In the genomic region with DNA sequence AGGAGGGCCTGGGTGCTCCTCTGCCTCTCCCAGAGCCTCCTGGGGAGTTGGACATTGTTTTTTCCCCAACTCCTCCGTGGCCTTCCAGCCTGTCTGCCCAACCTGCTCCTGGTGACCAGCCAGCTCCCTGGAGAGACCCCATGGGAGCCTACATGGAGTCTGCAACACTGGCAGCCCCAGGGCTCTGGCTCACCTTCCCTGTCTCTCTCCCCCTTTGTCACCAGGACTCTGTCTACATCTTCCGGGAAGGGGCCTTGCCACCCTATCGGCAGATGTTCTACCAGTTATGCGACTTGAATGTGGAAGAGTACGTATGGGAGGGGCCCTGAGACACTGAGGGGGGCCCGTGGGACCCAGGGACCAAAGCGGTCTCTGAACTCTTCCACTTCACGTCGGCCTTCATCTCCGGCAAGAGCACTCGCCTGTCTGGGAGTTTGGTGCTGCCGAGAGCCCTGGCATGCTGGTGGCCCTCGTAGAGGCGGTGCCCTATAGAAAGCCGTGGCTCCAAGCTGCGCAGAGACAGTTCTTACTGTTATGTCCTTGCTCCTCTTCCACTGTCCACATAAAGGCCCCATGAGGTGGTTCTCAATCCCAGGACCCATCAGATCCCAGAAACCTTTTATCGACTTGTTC, we compare ENCODE assay signal across 24 cellular contexts. TPM values are rescaled to one million over a fixed set of nuclear protein-coding genes. Genes with fewer than 3 reads are reported as not detected.
DNase-seq lines count a peak whose midpoint lies in the region; ATAC-seq and TF ChIP-seq lines count a peak whose summit lies in the region.
"Had no signal": no experiment of that assay in that cellular context is flagged by ENCODE, and none has a peak within 500 bp of the region (broad histone marks: within the 10 kb centered on the region; RNA-seq: fewer than 3 reads in every experiment).

No MANE protein-coding gene starts in this region.

- no peak overlapping the region for H3K4me3 Mint-ChIP-seq in activated CD4-positive, alpha-beta T cell treated with anti-CD3 and anti-CD28 coated beads for 36 hours
- H3K4me3 Mint-ChIP-seq in type B pancreatic cell, result no peak overlapping the region
- H3K4me3 Mint-ChIP-seq: activated B cell treated with CpG ODN at 0.5 μM for 24 hours; CD4-positive, CD25-positive, alpha-beta regulatory T cell; mesothelial cell of epicardium had no signal

- H3K27me3 Mint-ChIP-seq in activated CD4-positive, alpha-beta T cell treated with anti-CD3 and anti-CD28 coated beads for 36 hours, result no peaks in the 10 kb centered on the region
- no peaks in the 10 kb centered on the region for H3K27me3 Mint-ChIP-seq in type B pancreatic cell
- H3K27me3 Mint-ChIP-seq: activated B cell treated with CpG ODN at 0.5 μM for 24 hours; CD4-positive, CD25-positive, alpha-beta regulatory T cell; naive B cell had no signal

- 95 to 96% methylated on average over 17 of the region's 17 CpGs for WGBS in heart right ventricle, 2 donors
- 83 to 91% methylated on average over 17 of the region's 17 CpGs for WGBS in esophagus, 2 donors

- H3K36me3 ChIP-seq in heart right ventricle (peaks cover 0 to 76% (median 22%) of the 10 kb centered on the region in 9 donors), esophagus (ENCODE audit: control insufficient read depth in 2 of 2, insufficient read depth in 2 of 2, low read length in 1 of 2) (peaks cover 3 to 46% of the 10 kb centered on the region in 2 donors)
- H3K36me3 ChIP-seq: uterus had no signal

- H3K9me3 ChIP-seq in heart right ventricle, result no peaks in the 10 kb centered on the region
- H3K9me3 ChIP-seq in esophagus (ENCODE audit: control insufficient read depth in 2 of 2, insufficient read depth in 1 of 2, low read depth in 1 of 2, low read length in 1 of 2), result no peaks in the 10 kb centered on the region
- H3K9me3 ChIP-seq: thoracic aorta, uterus had no signal

- peaks cover 43% of the 10 kb centered on the region for H3K4me1 Mint-ChIP-seq in activated CD4-positive, alpha-beta T cell treated with anti-CD3 and anti-CD28 coated beads for 36 hours
- peaks cover 10% of the 10 kb centered on the region for H3K4me1 Mint-ChIP-seq in type B pancreatic cell (ENCODE audit: unreplicated experiment)

- H3K36me3 Mint-ChIP-seq in activated CD4-positive, alpha-beta T cell treated with anti-CD3 and anti-CD28 coated beads for 36 hours (ENCODE audit: low read depth), result peaks cover 34% of the 10 kb centered on the region
- peaks cover 12% of the 10 kb centered on the region for H3K36me3 Mint-ChIP-seq in type B pancreatic cell

- H3K9me3 Mint-ChIP-seq in activated CD4-positive, alpha-beta T cell treated with anti-CD3 and anti-CD28 coated beads for 36 hours (ENCODE audit: low read depth), result no peaks in the 10 kb centered on the region
- H3K9me3 Mint-ChIP-seq in type B pancreatic cell, result no peaks in the 10 kb centered on the region
- H3K9me3 Mint-ChIP-seq: activated B cell treated with CpG ODN at 0.5 μM for 24 hours, mesothelial cell of epicardium, naive B cell had no signal

- H3K27ac ChIP-seq in heart right ventricle (peak overlapping the region in 8 of 10 donors; percentile 74 to 95 (median 92)), esophagus (ENCODE audit: low read depth in 2 of 2, low read length in 1 of 2) (peak overlapping the region; percentile 75 to 89)
- H3K27ac ChIP-seq: thoracic aorta, uterus had no signal

- H3K4me1 ChIP-seq in heart right ventricle (peaks cover 8 to 40% (median 25%) of the 10 kb centered on the region in 9 donors), esophagus (ENCODE audit: control insufficient read depth in 2 of 2, insufficient read depth in 2 of 2, low read length in 1 of 2) (peaks cover 6 to 26% of the 10 kb centered on the region in 2 donors)
- H3K4me1 ChIP-seq: uterus had no signal

- CTCF ChIA-PET in activated CD4-positive, alpha-beta T cell treated with anti-CD3 and anti-CD28 coated beads for 36 hours (lab: Charles Lee), result interaction anchor here (0.6 to 2.2 kb wide), 3 partner anchors 26 to 88 kb away, joined by 3 to 6 read pairs (median 4); no protein-coding TSS in a partner anchor

- H3K4me3 ChIP-seq in heart right ventricle, result no peak overlapping the region
- H3K4me3 ChIP-seq in esophagus (ENCODE audit: low read depth in 1 of 2, low read length in 2 of 2), result no peak overlapping the region
- H3K4me3 ChIP-seq: thoracic aorta, uterus had no signal

- no peak for ATAC-seq in activated CD4-positive, alpha-beta T cell treated with anti-CD3 and anti-CD28 coated beads for 36 hours
- no peak for ATAC-seq in heart right ventricle
- ATAC-seq: Panc1; stimulated activated naive CD8-positive, alpha-beta T cell treated with anti-CD3 and anti-CD28 coated beads, Interleukin-15, Interleukin-2, amounts not matched to agents 100 U/mL and 50 U/mL, for 24 hours had no signal

- no peaks in the 10 kb centered on the region for H3K27me3 ChIP-seq in heart right ventricle
- H3K27me3 ChIP-seq in esophagus (ENCODE audit: control insufficient read depth in 1 of 2, insufficient read depth in 2 of 2, low read length in 2 of 2), result no peaks in the 10 kb centered on the region
- H3K27me3 ChIP-seq: uterus had no signal

- intact Hi-C loops in activated CD4-positive, alpha-beta T cell treated with anti-CD3 and anti-CD28 coated beads for 36 hours (cut with DNase I, micrococcal nuclease), result no loop called here
- intact Hi-C loops in heart right ventricle (cut with DNase I) (loop anchor here in 1 of 10 donors (10.0 kb wide), 1 partner anchor 89 kb away; no protein-coding TSS in a partner anchor), cardiac septum (cut with DNase I) (loop anchor here (5.0 kb wide), 1 partner anchor 81 kb away; no protein-coding TSS in a partner anchor)

- peak overlapping the region; percentile 63 for H3K27ac Mint-ChIP-seq in activated CD4-positive, alpha-beta T cell treated with anti-CD3 and anti-CD28 coated beads for 36 hours
- H3K27ac Mint-ChIP-seq in type B pancreatic cell, result peak overlapping the region; percentile 16
- H3K27ac Mint-ChIP-seq: activated B cell treated with CpG ODN at 0.5 μM for 24 hours, mesothelial cell of epicardium had no signal

- POLR2A ChIA-PET in activated CD4-positive, alpha-beta T cell treated with anti-CD3 and anti-CD28 coated beads for 36 hours (lab: Charles Lee), result no interaction called here

- no peak for DNase-seq in activated CD4-positive, alpha-beta T cell treated with anti-CD3 and anti-CD28 coated beads for 36 hours
- no peak for DNase-seq in activated CD4-positive, alpha-beta T cell treated with anti-CD3 and anti-CD28 coated beads for 48 hours
- DNase-seq in heart right ventricle (no peak), cardiac septum (ENCODE audit: low spot score) (no peak), type B pancreatic cell (ENCODE audit: extremely low spot score, unreplicated experiment) (no peak), T-helper 9 cell (no peak)
- DNase-seq in activated effector memory CD4-positive, alpha-beta T cell treated with Interleukin-2 at 50 U/mL for 16 hours, result no peak
- DNase-seq: 8988T; activated B cell treated with CpG ODN at 0.5 μM for 24 hours; activated CD8-positive, alpha-beta memory T cell treated with anti-CD3 and anti-CD28 coated beads for 24 hours; activated T-cell treated with anti-CD3 and anti-CD28 coated beads, Interleukin-2, amount 50 U/mL, for 48 hours; naive B cell; NCI-H1105; NCI-H2029; occipital lobe; SIG-M5; stimulated activated naive CD8-positive, alpha-beta T cell treated with anti-CD3 and anti-CD28 coated beads, Interleukin-15, Interleukin-2, amounts not matched to agents 100 U/mL and 50 U/mL, for 24 hours; uterus had no signal

- no peak for TF ChIP-seq CTCF in heart right ventricle (IDR thresholded peaks at IDR 0.05)
- TF ChIP-seq CTCF in type B pancreatic cell (conservative IDR thresholded peaks at IDR 0.05), result no peak

RNA-seq across cellular contexts. Expression of a gene that starts 5.9 kb away (rescaled TPM):
- 1 to 10 TPM in 1 of 2 experiments, under 1 TPM in 1; 0.98 to 1.2 TPM for total RNA-seq in activated CD4-positive, alpha-beta T cell treated with anti-CD3 and anti-CD28 coated beads for 36 hours
- total RNA-seq in heart right ventricle (10 to 100 TPM in 1 of 10 donors, 1 to 10 TPM in 9; 1.9 to 10.1 (median 2.8) TPM), cardiac septum (0.59 TPM), type B pancreatic cell (ENCODE audit: low replicate concordance) (4.5 and 4.9 TPM in 2 replicates)
- polyA plus RNA-seq in heart right ventricle (1 to 10 TPM; 1.5 to 3.2 TPM), esophagus (1 to 10 TPM; 2.1 to 3.3 TPM)
- total RNA-seq: occipital lobe, skeletal muscle tissue had no signal
- polyA plus RNA-seq: CD4-positive, CD25-positive, alpha-beta regulatory T cell had no signal

RNA-seq across cellular contexts. Expression of a gene that starts 25.1 kb away (rescaled TPM):
- 10 to 100 TPM; 81.3 to 84.5 TPM for total RNA-seq in activated CD4-positive, alpha-beta T cell treated with anti-CD3 and anti-CD28 coated beads for 36 hours
- total RNA-seq in heart right ventricle (10 to 100 TPM; 29.4 to 44.4 (median 35.2) TPM), cardiac septum (27.6 TPM), type B pancreatic cell (ENCODE audit: low replicate concordance) (64.3 and 83.6 TPM in 2 replicates)
- polyA plus RNA-seq in heart right ventricle (10 to 100 TPM; 41.5 to 79.1 TPM), esophagus (10 to 100 TPM; 46.3 to 64.0 TPM)
